Comparison of ENCODE assay signal across 22 cellular contexts in the genomic region with DNA sequence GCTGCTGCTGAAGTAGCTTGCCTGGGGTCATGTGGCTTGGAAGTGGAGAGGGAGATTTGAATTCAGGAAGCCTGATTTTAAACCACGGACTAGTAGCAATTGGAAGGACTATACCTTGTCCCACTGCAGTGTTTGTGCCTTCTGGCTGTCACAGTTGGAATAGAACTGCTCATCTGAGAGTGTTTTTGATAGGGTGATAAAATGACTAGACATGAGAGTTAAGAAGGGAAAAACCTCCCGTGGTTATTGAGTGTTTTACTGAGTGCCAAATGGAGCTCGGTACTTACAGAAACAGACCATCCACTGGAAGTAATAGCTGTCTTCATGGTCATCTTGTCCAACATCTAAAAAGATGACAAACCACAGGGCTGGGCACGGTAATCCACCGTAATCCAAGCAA.
A peak's percentile ranks its signal among the peaks of the same experiment; 100 is the strongest.
DNase-seq lines count a peak whose midpoint lies in the region; ATAC-seq, FAIRE-seq and TF ChIP-seq lines count a peak whose summit lies in the region.
"Had no signal": no experiment of that assay in that cellular context is flagged by ENCODE, and none has a peak within 500 bp of the region (broad histone marks: within the 10 kb centered on the region; RNA-seq: fewer than 3 reads in every experiment).

No MANE protein-coding gene starts in this region.

- no peaks in the 10 kb centered on the region for H3K27me3 ChIP-seq in DND-41 (ENCODE audit: insufficient read depth, low read length, poor library complexity)
- H3K27me3 ChIP-seq in parathyroid adenoma (ENCODE audit: control insufficient read depth, insufficient read depth, low read length): no peaks in the 10 kb centered on the region
- H3K27me3 ChIP-seq: BLaER1, MG63, Peyer's patch had no signal

- TF ChIP-seq CTCF in activated CD8-positive, alpha-beta T cell treated with anti-CD3 and anti-CD28 coated beads for 36 hours (IDR thresholded peaks at IDR 0.05): no peak
- TF ChIP-seq CTCF in DND-41 (IDR thresholded peaks at IDR 0.05; ENCODE audit: borderline replicate concordance, extremely low read depth, low read length, poor library complexity, severe bottlenecking): no peak
- TF ChIP-seq CTCF in parathyroid adenoma (IDR thresholded peaks at IDR 0.05): no peak

- peak; percentile 27 for ATAC-seq in activated CD8-positive, alpha-beta T cell treated with anti-CD3 and anti-CD28 coated beads for 36 hours
- no peak for ATAC-seq in activated CD8-positive, alpha-beta T cell treated with anti-CD3 and anti-CD28 coated beads, Interleukin-2, amount 10 ng/mL, durations not matched to agents 7 days and 5 days
- ATAC-seq in DND-41 (ENCODE audit: insufficient read depth, low read depth) (no peak), HG03280 (IDR thresholded peaks at IDR 0.05; ENCODE audit: unreplicated experiment) (no peak)
- ATAC-seq: HCT116, Right ventricle myocardium inferior had no signal

- no peak for DNase-seq in activated CD8-positive, alpha-beta T cell treated with anti-CD3 and anti-CD28 coated beads for 36 hours
- DNase-seq in activated CD8-positive, alpha-beta T cell treated with anti-CD3 and anti-CD28 coated beads, Interleukin-2, amount 10 ng/mL, durations not matched to agents 7 days and 5 days: no peak
- DNase-seq in DND-41: no peak
- DNase-seq in activated T-helper 2 cell treated with anti-CD3 and anti-CD28 coated beads, Interferon-gamma antibody, Interleukin-2, Interleukin-4, amounts not matched to agents 10 μg/mL and 5 μg/mL and 100 μg/mL, durations not matched to agents 14 hours and 24 hours and 36 hours (ENCODE audit: low spot score): no peak
- DNase-seq in GM12891 (ENCODE audit: insufficient read length, low spot score): no peak
- no peak for DNase-seq in NCI-H2227 treated with DMSO at 0.1 percent for 48 hours (lab: John Stamatoyannopoulos, UW)
- DNase-seq: CD8-positive, alpha-beta memory T cell; GDM1; GM23248; Karpas-422; MG63; NCI-H1092 treated with DMSO at 0.1 percent for 48 hours; NCI-H1694; NCI-H226; NCI-H524 treated with DMSO at 0.1 percent for 48 hours; Peyer's patch had no signal

- H3K27ac ChIP-seq in DND-41 (ENCODE audit: low read length) (peak overlapping the region; percentile 59), parathyroid adenoma (peak overlapping the region; percentile 73)
- H3K27ac ChIP-seq: BLaER1, GM23248, Peyer's patch had no signal

- H3K27ac Mint-ChIP-seq in activated CD8-positive, alpha-beta T cell treated with anti-CD3 and anti-CD28 coated beads for 36 hours: no peak overlapping the region
- no peak overlapping the region for H3K27ac Mint-ChIP-seq in activated CD8-positive, alpha-beta T cell treated with anti-CD3 and anti-CD28 coated beads, Interleukin-2, amount 10 ng/mL, durations not matched to agents 7 days and 5 days
- H3K27ac Mint-ChIP-seq in activated T-helper 2 cell treated with anti-CD3 and anti-CD28 coated beads, Interferon-gamma antibody, Interleukin-2, Interleukin-4, amounts not matched to agents 10 μg/mL and 5 μg/mL and 100 μg/mL, durations not matched to agents 14 hours and 24 hours and 36 hours: peak overlapping the region; percentile 50

- no peak overlapping the region for H3K4me2 ChIP-seq in DND-41 (ENCODE audit: insufficient read depth, low read length)
- H3K4me2 ChIP-seq in parathyroid adenoma (ENCODE audit: low read length): no peak overlapping the region
- H3K4me2 ChIP-seq: BLaER1 had no signal

- H3K4me1 Mint-ChIP-seq in activated CD8-positive, alpha-beta T cell treated with anti-CD3 and anti-CD28 coated beads for 36 hours (ENCODE audit: low read depth): peaks cover 39% of the 10 kb centered on the region
- H3K4me1 Mint-ChIP-seq in activated CD8-positive, alpha-beta T cell treated with anti-CD3 and anti-CD28 coated beads, Interleukin-2, amount 10 ng/mL, durations not matched to agents 7 days and 5 days (ENCODE audit: low read depth): peaks cover 19% of the 10 kb centered on the region
- peaks cover 40% of the 10 kb centered on the region for H3K4me1 Mint-ChIP-seq in activated T-helper 2 cell treated with anti-CD3 and anti-CD28 coated beads, Interferon-gamma antibody, Interleukin-2, Interleukin-4, amounts not matched to agents 10 μg/mL and 5 μg/mL and 100 μg/mL, durations not matched to agents 14 hours and 24 hours and 36 hours (ENCODE audit: low read depth)

- H3K4me1 ChIP-seq in DND-41 (ENCODE audit: insufficient read depth, low read length) (peaks cover 49% of the 10 kb centered on the region), parathyroid adenoma (peaks cover 54% of the 10 kb centered on the region)
- H3K4me1 ChIP-seq: Peyer's patch had no signal

- no peaks in the 10 kb centered on the region for H3K9me3 Mint-ChIP-seq in activated CD8-positive, alpha-beta T cell treated with anti-CD3 and anti-CD28 coated beads for 36 hours
- H3K9me3 Mint-ChIP-seq in activated CD8-positive, alpha-beta T cell treated with anti-CD3 and anti-CD28 coated beads, Interleukin-2, amount 10 ng/mL, durations not matched to agents 7 days and 5 days (ENCODE audit: insufficient read depth): no peaks in the 10 kb centered on the region
- no peaks in the 10 kb centered on the region for H3K9me3 Mint-ChIP-seq in activated T-helper 2 cell treated with anti-CD3 and anti-CD28 coated beads, Interferon-gamma antibody, Interleukin-2, Interleukin-4, amounts not matched to agents 10 μg/mL and 5 μg/mL and 100 μg/mL, durations not matched to agents 14 hours and 24 hours and 36 hours
- H3K9me3 Mint-ChIP-seq: CD8-positive, alpha-beta memory T cell had no signal

- H3K27me3 Mint-ChIP-seq in activated CD8-positive, alpha-beta T cell treated with anti-CD3 and anti-CD28 coated beads for 36 hours: no peaks in the 10 kb centered on the region
- no peaks in the 10 kb centered on the region for H3K27me3 Mint-ChIP-seq in activated CD8-positive, alpha-beta T cell treated with anti-CD3 and anti-CD28 coated beads, Interleukin-2, amount 10 ng/mL, durations not matched to agents 7 days and 5 days (ENCODE audit: low read depth)
- no peaks in the 10 kb centered on the region for H3K27me3 Mint-ChIP-seq in activated T-helper 2 cell treated with anti-CD3 and anti-CD28 coated beads, Interferon-gamma antibody, Interleukin-2, Interleukin-4, amounts not matched to agents 10 μg/mL and 5 μg/mL and 100 μg/mL, durations not matched to agents 14 hours and 24 hours and 36 hours (ENCODE audit: low read depth)
- H3K27me3 Mint-ChIP-seq: CD8-positive, alpha-beta memory T cell had no signal

- H3K9ac ChIP-seq in DND-41 (ENCODE audit: low read depth, low read length) (no peak overlapping the region), parathyroid adenoma (no peak overlapping the region)
- H3K9ac ChIP-seq: BLaER1, GM23248 had no signal

- H3K4me3 ChIP-seq in DND-41 (ENCODE audit: low read depth in 1 of 2, low read length in 2 of 2): no peak overlapping the region
- no peak overlapping the region for H3K4me3 ChIP-seq in parathyroid adenoma (ENCODE audit: low read depth, low read length)
- H3K4me3 ChIP-seq: BLaER1, GM23248, MG63, Peyer's patch had no signal

- H3K36me3 Mint-ChIP-seq in activated CD8-positive, alpha-beta T cell treated with anti-CD3 and anti-CD28 coated beads for 36 hours (ENCODE audit: low read depth): peaks cover 16% of the 10 kb centered on the region
- peaks cover 54% of the 10 kb centered on the region for H3K36me3 Mint-ChIP-seq in activated CD8-positive, alpha-beta T cell treated with anti-CD3 and anti-CD28 coated beads, Interleukin-2, amount 10 ng/mL, durations not matched to agents 7 days and 5 days (ENCODE audit: low read depth)
- H3K36me3 Mint-ChIP-seq in activated T-helper 2 cell treated with anti-CD3 and anti-CD28 coated beads, Interferon-gamma antibody, Interleukin-2, Interleukin-4, amounts not matched to agents 10 μg/mL and 5 μg/mL and 100 μg/mL, durations not matched to agents 14 hours and 24 hours and 36 hours (ENCODE audit: low read depth): peaks cover 54% of the 10 kb centered on the region

- no peaks in the 10 kb centered on the region for H3K9me3 ChIP-seq in DND-41 (ENCODE audit: insufficient read depth, low read length, severe bottlenecking)
- no peaks in the 10 kb centered on the region for H3K9me3 ChIP-seq in parathyroid adenoma (ENCODE audit: control insufficient read depth, low read length)
- H3K9me3 ChIP-seq: BLaER1, MG63, Peyer's patch had no signal

- intact Hi-C loops in activated CD8-positive, alpha-beta T cell treated with anti-CD3 and anti-CD28 coated beads for 36 hours (cut with micrococcal nuclease): no loop called here
- intact Hi-C loops in activated T-helper 2 cell treated with anti-CD3 and anti-CD28 coated beads, Interferon-gamma antibody, Interleukin-2, Interleukin-4, amounts not matched to agents 10 μg/mL and 5 μg/mL and 100 μg/mL, durations not matched to agents 14 hours and 24 hours and 36 hours (cut with micrococcal nuclease): no loop called here

- FAIRE-seq in GM12891 (lab: Jason Lieb, UNC): no peak
- FAIRE-seq: GM12892 had no signal

- H3K36me3 ChIP-seq in DND-41 (ENCODE audit: insufficient read depth, low read length): peaks cover 98% of the 10 kb centered on the region
- H3K36me3 ChIP-seq in parathyroid adenoma (ENCODE audit: control insufficient read depth, insufficient read depth, low read length): no peaks in the 10 kb centered on the region
- H3K36me3 ChIP-seq: MG63, Peyer's patch had no signal

- H3K79me2 ChIP-seq in DND-41 (ENCODE audit: insufficient read depth, low read length) (peaks cover 100% of the 10 kb centered on the region), parathyroid adenoma (peaks cover 67% of the 10 kb centered on the region)

- H2AFZ ChIP-seq in DND-41 (ENCODE audit: low read depth, low read length): no peak overlapping the region
- H2AFZ ChIP-seq in parathyroid adenoma: no peak overlapping the region
- H2AFZ ChIP-seq: GM23248 had no signal

- no peak for TF ChIP-seq POLR2A in GM12891 (IDR thresholded peaks at IDR 0.05; ENCODE audit: low read depth, low read length)

- POLR2A ChIA-PET in activated CD8-positive, alpha-beta T cell treated with anti-CD3 and anti-CD28 coated beads for 36 hours (lab: Charles Lee): interaction anchor here (1.0 kb wide), 1 partner anchor 10 kb away, joined by 5 read pairs; no protein-coding TSS in a partner anchor
- POLR2A ChIA-PET in activated CD8-positive, alpha-beta T cell treated with anti-CD3 and anti-CD28 coated beads, Interleukin-2, amount 10 ng/mL, durations not matched to agents 7 days and 5 days (lab: Charles Lee): no interaction called here

- H3K4me3 Mint-ChIP-seq in activated CD8-positive, alpha-beta T cell treated with anti-CD3 and anti-CD28 coated beads for 36 hours: no peak overlapping the region
- H3K4me3 Mint-ChIP-seq in activated CD8-positive, alpha-beta T cell treated with anti-CD3 and anti-CD28 coated beads, Interleukin-2, amount 10 ng/mL, durations not matched to agents 7 days and 5 days: no peak overlapping the region
- no peak overlapping the region for H3K4me3 Mint-ChIP-seq in activated T-helper 2 cell treated with anti-CD3 and anti-CD28 coated beads, Interferon-gamma antibody, Interleukin-2, Interleukin-4, amounts not matched to agents 10 μg/mL and 5 μg/mL and 100 μg/mL, durations not matched to agents 14 hours and 24 hours and 36 hours (ENCODE audit: low read depth)
- H3K4me3 Mint-ChIP-seq: CD8-positive, alpha-beta memory T cell had no signal

- H4K20me1 ChIP-seq in DND-41 (ENCODE audit: insufficient read depth, low read length): peaks cover 91% of the 10 kb centered on the region

- CTCF ChIA-PET in activated CD8-positive, alpha-beta T cell treated with anti-CD3 and anti-CD28 coated beads for 36 hours (lab: Charles Lee): interaction anchor here (0.8 kb wide), 1 partner anchor 9 kb away, joined by 3 read pairs; no protein-coding TSS in a partner anchor
- CTCF ChIA-PET in activated CD8-positive, alpha-beta T cell treated with anti-CD3 and anti-CD28 coated beads, Interleukin-2, amount 10 ng/mL, durations not matched to agents 7 days and 5 days (lab: Charles Lee): interaction anchor here (1.5 kb wide), 2 partner anchors 8 to 18 kb away, joined by 3 to 4 read pairs; no protein-coding TSS in a partner anchor
